Comparison of ENCODE assay signal across 10 cellular contexts in the genomic region with DNA sequence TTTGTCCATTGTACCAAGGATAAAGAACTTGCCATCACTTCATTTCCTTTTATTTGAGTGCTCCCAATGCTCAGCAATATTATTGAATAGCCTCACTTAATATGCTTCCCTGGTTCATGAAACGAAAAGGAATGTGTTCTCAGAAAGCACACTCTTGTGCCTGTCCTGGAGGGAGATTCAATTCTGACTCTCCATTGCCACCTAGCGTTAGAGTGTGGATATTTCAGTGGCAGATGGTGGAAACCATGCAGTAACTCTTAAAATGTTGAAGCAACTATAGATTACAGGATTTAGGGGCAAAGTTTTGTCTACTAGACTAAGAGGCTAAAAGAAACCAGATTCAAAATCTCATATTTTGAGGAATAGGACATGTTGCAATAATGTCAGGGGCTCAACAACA. TPM values are rescaled to one million over a fixed set of nuclear protein-coding genes. Genes with fewer than 3 reads are reported as not detected.
DNase-seq lines count a peak whose midpoint lies in the region; ATAC-seq, FAIRE-seq and TF ChIP-seq lines count a peak whose summit lies in the region.
"Had no signal": no experiment of that assay in that cellular context is flagged by ENCODE, and none has a peak within 500 bp of the region (broad histone marks: within the 10 kb centered on the region; RNA-seq: fewer than 3 reads in every experiment).

No MANE protein-coding gene starts in this region.

- H3K27me3 ChIP-seq in left ventricle myocardium inferior (ENCODE audit: low read depth) = no peaks in the 10 kb centered on the region
- no peaks in the 10 kb centered on the region for H3K27me3 ChIP-seq in small intestine (ENCODE audit: control insufficient read depth in 2 of 2, insufficient read depth in 2 of 2, low read length in 2 of 2)

- H3K4me1 Mint-ChIP-seq in activated T-helper 2 cell treated with anti-CD3 and anti-CD28 coated beads, Interferon-gamma antibody, Interleukin-2, Interleukin-4, amounts not matched to agents 10 μg/mL and 5 μg/mL and 100 μg/mL, durations not matched to agents 14 hours and 24 hours and 36 hours (ENCODE audit: low read depth) = peaks cover 63% of the 10 kb centered on the region

- H3K4me1 ChIP-seq in left ventricle myocardium inferior (peaks cover 66% of the 10 kb centered on the region), small intestine (ENCODE audit: control insufficient read depth in 2 of 2, insufficient read depth in 1 of 2, low read depth in 1 of 2, low read length in 1 of 2) (no peaks in the 10 kb centered on the region)

- H3K9me3 ChIP-seq in left ventricle myocardium inferior (replicated peaks) (no peaks in the 10 kb centered on the region), small intestine (ENCODE audit: control insufficient read depth, low read depth) (no peaks in the 10 kb centered on the region)

- H3K9me3 Mint-ChIP-seq in activated T-helper 2 cell treated with anti-CD3 and anti-CD28 coated beads, Interferon-gamma antibody, Interleukin-2, Interleukin-4, amounts not matched to agents 10 μg/mL and 5 μg/mL and 100 μg/mL, durations not matched to agents 14 hours and 24 hours and 36 hours = no peaks in the 10 kb centered on the region
- H3K9me3 Mint-ChIP-seq: activated naive CD4-positive, alpha-beta T cell treated with anti-CD3 and anti-CD28 coated beads, Interleukin-2, amount 50 U/mL, for 24 hours had no signal

- H3K27ac Mint-ChIP-seq in activated T-helper 2 cell treated with anti-CD3 and anti-CD28 coated beads, Interferon-gamma antibody, Interleukin-2, Interleukin-4, amounts not matched to agents 10 μg/mL and 5 μg/mL and 100 μg/mL, durations not matched to agents 14 hours and 24 hours and 36 hours = no peak overlapping the region
- H3K27ac Mint-ChIP-seq: activated naive CD4-positive, alpha-beta T cell treated with anti-CD3 and anti-CD28 coated beads, Interleukin-2, amount 50 U/mL, for 24 hours had no signal

- no peak for ATAC-seq in GM21447 (IDR thresholded peaks at IDR 0.05; ENCODE audit: unreplicated experiment)

- no peak for FAIRE-seq in small intestine (lab: Jason Lieb, UNC)

- H3K4me3 Mint-ChIP-seq in activated T-helper 2 cell treated with anti-CD3 and anti-CD28 coated beads, Interferon-gamma antibody, Interleukin-2, Interleukin-4, amounts not matched to agents 10 μg/mL and 5 μg/mL and 100 μg/mL, durations not matched to agents 14 hours and 24 hours and 36 hours (ENCODE audit: low read depth) = no peak overlapping the region
- H3K4me3 Mint-ChIP-seq: activated naive CD4-positive, alpha-beta T cell treated with anti-CD3 and anti-CD28 coated beads, Interleukin-2, amount 50 U/mL, for 24 hours had no signal

- intact Hi-C loops in activated T-helper 2 cell treated with anti-CD3 and anti-CD28 coated beads, Interferon-gamma antibody, Interleukin-2, Interleukin-4, amounts not matched to agents 10 μg/mL and 5 μg/mL and 100 μg/mL, durations not matched to agents 14 hours and 24 hours and 36 hours (cut with micrococcal nuclease) = loop anchor here (5.0 kb wide), 2 partner anchors 87 to 1167 kb away; partner anchors contain the start of gene VAMP7
- intact Hi-C loops in left ventricle myocardium inferior (cut with micrococcal nuclease) = no loop called here

- no peaks in the 10 kb centered on the region for H3K27me3 Mint-ChIP-seq in activated T-helper 2 cell treated with anti-CD3 and anti-CD28 coated beads, Interferon-gamma antibody, Interleukin-2, Interleukin-4, amounts not matched to agents 10 μg/mL and 5 μg/mL and 100 μg/mL, durations not matched to agents 14 hours and 24 hours and 36 hours (ENCODE audit: low read depth)
- H3K27me3 Mint-ChIP-seq: activated naive CD4-positive, alpha-beta T cell treated with anti-CD3 and anti-CD28 coated beads, Interleukin-2, amount 50 U/mL, for 24 hours had no signal

- DNase-seq in NCI-H1417 (lab: John Stamatoyannopoulos, UW) = peak; percentile 11 to 73 (median 69)
- DNase-seq in NCI-H1417 treated with DMSO at 0.1 percent for 48 hours (lab: John Stamatoyannopoulos, UW) = no peak
- peak; percentile 49 for DNase-seq in H4 (ENCODE audit: low spot score)
- DNase-seq in NCI-H345 treated with DMSO at 0.1 percent for 48 hours (lab: John Stamatoyannopoulos, UW; ENCODE audit: unreplicated experiment) = peak; percentile 19
- peak; percentile 34 for DNase-seq in activated T-helper 2 cell treated with anti-CD3 and anti-CD28 coated beads, Interferon-gamma antibody, Interleukin-2, Interleukin-4, amounts not matched to agents 10 μg/mL and 5 μg/mL and 100 μg/mL, durations not matched to agents 14 hours and 24 hours and 36 hours (ENCODE audit: low spot score)
- DNase-seq in left ventricle myocardium inferior = no peak
- DNase-seq in small intestine = peak; percentile 44

- WGBS in small intestine, 3 donors = 2 to 5% (median 4%) methylated on average over 2 of the region's 2 CpGs

- peaks cover 33% of the 10 kb centered on the region for H3K36me3 ChIP-seq in left ventricle myocardium inferior
- H3K36me3 ChIP-seq in small intestine (ENCODE audit: control insufficient read depth in 2 of 2, insufficient read depth in 2 of 2, low read length in 2 of 2) = peaks cover 0 to 2% of the 10 kb centered on the region in 2 donors

- peaks cover 29% of the 10 kb centered on the region for H3K36me3 Mint-ChIP-seq in activated T-helper 2 cell treated with anti-CD3 and anti-CD28 coated beads, Interferon-gamma antibody, Interleukin-2, Interleukin-4, amounts not matched to agents 10 μg/mL and 5 μg/mL and 100 μg/mL, durations not matched to agents 14 hours and 24 hours and 36 hours (ENCODE audit: low read depth)

- peak overlapping the region; percentile 4 for H3K27ac ChIP-seq in left ventricle myocardium inferior (replicated peaks)
- H3K27ac ChIP-seq in small intestine (ENCODE audit: low read depth in 1 of 2, low read length in 1 of 2) = no peak overlapping the region
- H3K27ac ChIP-seq: BLaER1 had no signal

- TF ChIP-seq CTCF in left ventricle myocardium inferior (IDR thresholded peaks at IDR 0.05; ENCODE audit: borderline replicate concordance) = peak; percentile 78

- H3K4me3 ChIP-seq in left ventricle myocardium inferior (no peak overlapping the region), small intestine (ENCODE audit: low read depth in 1 of 2, low read length in 2 of 2) (no peak overlapping the region)
- H3K4me3 ChIP-seq: BLaER1 had no signal

RNA-seq across cellular contexts. Expression of gene GAB3, which starts 36.0 kb away (rescaled TPM):
- 0.08 and 0.33 TPM in 2 replicates for total RNA-seq in H4 (2014; rRNA removed; shearing (Covaris generic))
- total RNA-seq in activated T-helper 2 cell treated with anti-CD3 and anti-CD28 coated beads, Interferon-gamma antibody, Interleukin-2, Interleukin-4, amounts not matched to agents 10 μg/mL and 5 μg/mL and 100 μg/mL, durations not matched to agents 14 hours and 24 hours and 36 hours = 4.3 and 4.5 TPM in 2 replicates
- total RNA-seq in left ventricle myocardium inferior = 14.8 TPM
- polyA plus RNA-seq in small intestine = 1 to 10 TPM; 1.1 to 1.6 (median 1.1) TPM

RNA-seq across cellular contexts. Expression of gene DKC1, which starts 47.7 kb away (rescaled TPM):
- 47.9 and 68.3 TPM in 2 replicates for total RNA-seq in H4 (2014; rRNA removed; shearing (Covaris generic))
- 150 TPM in 2 replicates for total RNA-seq in activated T-helper 2 cell treated with anti-CD3 and anti-CD28 coated beads, Interferon-gamma antibody, Interleukin-2, Interleukin-4, amounts not matched to agents 10 μg/mL and 5 μg/mL and 100 μg/mL, durations not matched to agents 14 hours and 24 hours and 36 hours
- total RNA-seq in left ventricle myocardium inferior = 18.0 TPM
- polyA plus RNA-seq in small intestine = 10 to 100 TPM; 12.5 to 56.0 (median 19.7) TPM

Comparison
In these comparisons a context has a peak if more than half of its experiments do, and no peak if none do; other contexts are left out.
1. DNase-seq: peak in NCI-H1417 (3 of 3), H4 (single experiment), NCI-H345 treated with DMSO at 0.1 percent for 48 hours (single experiment), activated T-helper 2 cell treated with anti-CD3 and anti-CD28 coated beads, Interferon-gamma antibody, Interleukin-2, Interleukin-4, amounts not matched to agents 10 μg/mL and 5 μg/mL and 100 μg/mL, durations not matched to agents 14 hours and 24 hours and 36 hours (single experiment) and small intestine (single experiment); none in NCI-H1417 treated with DMSO at 0.1 percent for 48 hours (single experiment) and left ventricle myocardium inferior (single experiment).